ENCODE assay signal across 32 cellular contexts in the genomic region with DNA sequence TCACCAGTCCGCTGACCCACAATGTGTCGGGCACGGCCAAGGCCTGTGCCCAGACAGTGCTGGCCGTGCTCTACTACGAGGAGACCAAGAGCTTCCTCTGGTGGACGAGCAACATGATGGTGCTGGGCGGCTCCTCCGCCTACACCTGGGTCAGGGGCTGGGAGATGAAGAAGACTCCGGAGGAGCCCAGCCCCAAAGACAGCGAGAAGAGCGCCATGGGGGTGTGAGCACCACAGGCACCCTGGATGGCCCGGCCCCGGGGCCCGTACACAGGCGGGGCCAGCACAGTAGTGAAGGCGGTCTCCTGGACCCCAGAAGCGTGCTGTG.
"Had no signal": no experiment of that assay in that cellular context is flagged by ENCODE, and none has a peak within 500 bp of the region (broad histone marks: within the 10 kb centered on the region; RNA-seq: fewer than 3 reads in every experiment).

No MANE protein-coding gene starts in this region.

- H3K27me3 ChIP-seq: body of pancreas, Peyer's patch had no signal

- H3K9me3 ChIP-seq: body of pancreas, Peyer's patch had no signal

- DNase-seq: activated CD4-positive, alpha-beta memory T cell treated with anti-CD3 and anti-CD28 coated beads, Interleukin-2, amount 10 ng/mL, durations not matched to agents 7 days and 5 days; activated CD4-positive, alpha-beta T cell treated with anti-CD3 and anti-CD28 coated beads for 1 hour; activated CD4-positive, alpha-beta T cell treated with anti-CD3 and anti-CD28 coated beads for 48 hours; activated CD4-positive, CD25-positive, alpha-beta regulatory T cell; activated CD8-positive, alpha-beta memory T cell treated with anti-CD3 and anti-CD28 coated beads for 24 hours; activated CD8-positive, alpha-beta memory T cell treated with anti-CD3 and anti-CD28 coated beads, Interleukin-2, amount 10 ng/mL, durations not matched to agents 7 days and 5 days; activated CD8-positive, alpha-beta memory T cell treated with anti-CD3 and anti-CD28 coated beads, Interleukin-2, amount 50 U/mL, for 48 hours; activated effector memory CD4-positive, alpha-beta T cell treated with Interleukin-2 at 50 U/mL for 16 hours; activated naive CD4-positive, alpha-beta T cell treated with anti-CD3 and anti-CD28 coated beads, Interleukin-2, amount 50 U/mL, for 16 hours; activated naive CD8-positive, alpha-beta T cell treated with anti-CD3 and anti-CD28 coated beads for 36 hours; activated T-cell treated with anti-CD3 and anti-CD28 coated beads, Interleukin-2, amount 50 U/mL, for 48 hours; amygdala; body of pancreas; central memory CD4-positive, alpha-beta T cell; NCI-H1092 treated with DMSO at 0.1 percent for 48 hours; NCI-H1417; NCI-H146; NCI-H187; NCI-H2029 treated with DMSO at 0.1 percent for 48 hours; NCI-H2107; NCI-H2171; NCI-H510A; NCI-H526; NCI-H748 treated with DMSO at 0.1 percent for 48 hours; NK-92 treated with Interleukin-12 subunit alpha and Interleukin-12 subunit beta, amount 100 ng/mL, for 24 hours; PC-3; Peyer's patch; RPMI8226; SIG-M5; T-helper 1 cell; T1000; WERI-Rb-1 had no signal

- H3K4me3 ChIP-seq: body of pancreas, Peyer's patch had no signal

- H3K27ac ChIP-seq: body of pancreas, Peyer's patch, WERI-Rb-1 had no signal
